ENCODE assay signal across 22 cellular contexts in the genomic region with DNA sequence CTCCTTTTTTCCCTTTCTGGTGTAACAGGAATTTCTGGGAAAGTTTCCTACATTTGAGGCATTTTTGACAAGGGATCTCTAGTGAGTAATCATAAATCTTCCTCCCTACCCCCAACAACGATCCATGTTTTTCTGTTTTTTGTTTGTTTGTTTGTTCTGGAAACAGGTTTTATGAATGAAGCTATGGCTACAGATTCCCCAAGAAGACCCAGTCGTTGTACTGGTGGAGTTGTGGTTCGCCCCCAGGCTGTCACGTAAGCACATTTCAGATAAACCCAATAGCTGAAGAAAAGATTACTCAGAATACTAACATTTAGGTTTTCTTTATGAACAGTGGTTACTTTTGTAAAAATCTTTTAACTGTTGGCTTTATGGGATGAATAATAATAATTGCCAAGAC. TPM values are rescaled to one million over a fixed set of nuclear protein-coding genes. Genes with fewer than 3 reads are reported as not detected.
A peak's percentile ranks its signal among the peaks of the same experiment; 100 is the strongest.
DNase-seq lines count a peak whose midpoint lies in the region; ATAC-seq and TF ChIP-seq lines count a peak whose summit lies in the region.
"Had no signal": no experiment of that assay in that cellular context is flagged by ENCODE, and none has a peak within 500 bp of the region (broad histone marks: within the 10 kb centered on the region; RNA-seq: fewer than 3 reads in every experiment).

No MANE protein-coding gene starts in this region.

- H3K4me1 Mint-ChIP-seq in T-helper 2 cell treated with Interferon-gamma antibody and Interleukin-4, amounts not matched to agents 5 μg/mL and 100 μg/mL, for 36 hours (ENCODE audit: low read depth): peaks cover 18% of the 10 kb centered on the region
- H3K4me1 Mint-ChIP-seq in Caco-2 (ENCODE audit: low read depth, unreplicated experiment) (peaks cover 14% of the 10 kb centered on the region), brain (peaks cover 28% of the 10 kb centered on the region), nephron progenitor cell (peaks cover 23% of the 10 kb centered on the region)

- no peak overlapping the region for H3K4me3 ChIP-seq in Caco-2 (ENCODE audit: low read depth, low read length)

- no peak for DNase-seq in T-helper 2 cell treated with Interferon-gamma antibody and Interleukin-4, amounts not matched to agents 5 μg/mL and 100 μg/mL, for 36 hours (ENCODE audit: low spot score)
- no peak for DNase-seq in T-helper 2 cell
- no peak for DNase-seq in Caco-2
- no peak for DNase-seq in nephron progenitor cell
- DNase-seq in NCI-H82 (lab: John Stamatoyannopoulos, UW): no peak
- DNase-seq in EL: no peak
- DNase-seq: 8988T; activated CD4-positive, CD25-positive, alpha-beta regulatory T cell treated with anti-CD3 and anti-CD28 coated beads, Interleukin-2, amount 50 U/mL, for 72 hours; activated naive CD4-positive, alpha-beta T cell treated with Interleukin-2 at 50 U/mL for 16 hours; AML-193; effector memory CD4-positive, alpha-beta T cell; esophagus squamous epithelium; kidney glomerular epithelial cell; midbrain; NCI-H1105; NCI-H2081; NK-92 treated with Interleukin-12 subunit alpha and Interleukin-12 subunit beta, amount 100 ng/mL, for 24 hours; stimulated activated CD4-positive, alpha-beta T cell treated with anti-CD3 and anti-CD28 coated beads, Interleukin-4, amount 100 ng/mL, for 1 hour had no signal

- no peaks in the 10 kb centered on the region for H3K36me3 Mint-ChIP-seq in T-helper 2 cell treated with Interferon-gamma antibody and Interleukin-4, amounts not matched to agents 5 μg/mL and 100 μg/mL, for 36 hours (ENCODE audit: low read depth)
- H3K36me3 Mint-ChIP-seq in Caco-2 (ENCODE audit: insufficient read depth, unreplicated experiment) (peaks cover 10% of the 10 kb centered on the region), brain (peaks cover 6% of the 10 kb centered on the region), nephron progenitor cell (ENCODE audit: low read depth) (no peaks in the 10 kb centered on the region)

- CTCF ChIA-PET in Caco-2 (lab: Charles Lee): interaction anchor here (0.6 kb wide), 1 partner anchor 156 kb away, joined by 3 read pairs; no protein-coding TSS in a partner anchor

- POLR2A ChIA-PET in Caco-2 (lab: Charles Lee): interaction anchor here (0.6 kb wide), 1 partner anchor 1060 kb away, joined by 3 read pairs; a partner anchor contains a TSS

- H3K27ac Mint-ChIP-seq in T-helper 2 cell treated with Interferon-gamma antibody and Interleukin-4, amounts not matched to agents 5 μg/mL and 100 μg/mL, for 36 hours: no peak overlapping the region
- H3K27ac Mint-ChIP-seq in Caco-2 (ENCODE audit: unreplicated experiment): no peak overlapping the region
- H3K27ac Mint-ChIP-seq in brain: no peak overlapping the region
- H3K27ac Mint-ChIP-seq in nephron progenitor cell: no peak overlapping the region
- H3K27ac Mint-ChIP-seq: stimulated activated naive CD8-positive, alpha-beta T cell treated with anti-CD3 and anti-CD28 coated beads, Interleukin-15, Interleukin-2, amounts not matched to agents 100 ng/mL and 50 ng/mL, for 24 hours had no signal

- no peaks in the 10 kb centered on the region for H3K27me3 ChIP-seq in Caco-2 (replicated peaks; ENCODE audit: control insufficient read depth, insufficient read depth, low read length)
- H3K27me3 ChIP-seq: esophagus squamous epithelium, tibial nerve had no signal

- ATAC-seq in GM19035 (IDR thresholded peaks at IDR 0.05; ENCODE audit: unreplicated experiment): no peak

- peaks cover 3% of the 10 kb centered on the region; the same call in 1 of the 2 replicates for H3K4me1 ChIP-seq in Caco-2

- intact Hi-C loops in Caco-2 (cut with micrococcal nuclease; ENCODE audit: unreplicated experiment): no loop called here

- BruUV-seq in Caco-2 (replicated peaks; lab: Mats Ljungman, UMichigan): TSS peak; percentile 17

- TF ChIP-seq CTCF in Caco-2 (IDR thresholded peaks at IDR 0.05; ENCODE audit: insufficient read depth in 1 of 2, low read depth in 1 of 2, low read length in 1 of 2, severe bottlenecking in 1 of 2, unreplicated experiment in 1 of 2) (no peak), brain (conservative IDR thresholded peaks at IDR 0.05) (no peak), nephron progenitor cell (IDR thresholded peaks at IDR 0.05) (no peak)

- no peaks in the 10 kb centered on the region for H3K36me3 ChIP-seq in Caco-2 (ENCODE audit: control insufficient read depth, insufficient read depth, low read length)

- no peaks in the 10 kb centered on the region for H3K9me3 ChIP-seq in Caco-2
- H3K9me3 ChIP-seq: esophagus squamous epithelium, tibial nerve had no signal

- no peaks in the 10 kb centered on the region for H3K27me3 Mint-ChIP-seq in T-helper 2 cell treated with Interferon-gamma antibody and Interleukin-4, amounts not matched to agents 5 μg/mL and 100 μg/mL, for 36 hours (ENCODE audit: low read depth)
- no peaks in the 10 kb centered on the region for H3K27me3 Mint-ChIP-seq in Caco-2 (ENCODE audit: insufficient read depth, unreplicated experiment)
- H3K27me3 Mint-ChIP-seq in brain: peaks cover 10% of the 10 kb centered on the region
- H3K27me3 Mint-ChIP-seq in nephron progenitor cell (ENCODE audit: low read depth, poor library complexity): peaks cover 11% of the 10 kb centered on the region
- H3K27me3 Mint-ChIP-seq: stimulated activated naive CD8-positive, alpha-beta T cell treated with anti-CD3 and anti-CD28 coated beads, Interleukin-15, Interleukin-2, amounts not matched to agents 100 ng/mL and 50 ng/mL, for 24 hours had no signal

- H3K9me3 Mint-ChIP-seq in T-helper 2 cell treated with Interferon-gamma antibody and Interleukin-4, amounts not matched to agents 5 μg/mL and 100 μg/mL, for 36 hours: no peaks in the 10 kb centered on the region
- H3K9me3 Mint-ChIP-seq in Caco-2 (ENCODE audit: unreplicated experiment) (no peaks in the 10 kb centered on the region), brain (no peaks in the 10 kb centered on the region), nephron progenitor cell (peaks cover 5% of the 10 kb centered on the region)

- peak overlapping the region; percentile 77 for H3K4me3 Mint-ChIP-seq in T-helper 2 cell treated with Interferon-gamma antibody and Interleukin-4, amounts not matched to agents 5 μg/mL and 100 μg/mL, for 36 hours
- H3K4me3 Mint-ChIP-seq in Caco-2 (ENCODE audit: unreplicated experiment) (peak overlapping the region; percentile 3), brain (peak overlapping the region; percentile 65 to 99 (median 84)), nephron progenitor cell (peak overlapping the region; percentile 98)

RNA-seq across cellular contexts. Expression of a gene that starts 1.6 kb away (rescaled TPM):
- 35.6 and 44.1 TPM in 2 replicates for total RNA-seq in Caco-2 (2022)
- 56.2 TPM for polyA plus RNA-seq in brain (ENCODE audit: insufficient read depth, low read depth, low replicate concordance)

Comparison
In these comparisons a context has a peak if more than half of its experiments do, and no peak if none do; other contexts are left out.
1. H3K4me3 Mint-ChIP-seq: peak in every context shown above with its lines; median percentile 98 in nephron progenitor cell; 84 in brain; 77 in T-helper 2 cell treated with Interferon-gamma antibody and Interleukin-4, amounts not matched to agents 5 μg/mL and 100 μg/mL, for 36 hours; 3 in Caco-2.